Comparison of ENCODE assay signal across 1 cellular context in the genomic region with DNA sequence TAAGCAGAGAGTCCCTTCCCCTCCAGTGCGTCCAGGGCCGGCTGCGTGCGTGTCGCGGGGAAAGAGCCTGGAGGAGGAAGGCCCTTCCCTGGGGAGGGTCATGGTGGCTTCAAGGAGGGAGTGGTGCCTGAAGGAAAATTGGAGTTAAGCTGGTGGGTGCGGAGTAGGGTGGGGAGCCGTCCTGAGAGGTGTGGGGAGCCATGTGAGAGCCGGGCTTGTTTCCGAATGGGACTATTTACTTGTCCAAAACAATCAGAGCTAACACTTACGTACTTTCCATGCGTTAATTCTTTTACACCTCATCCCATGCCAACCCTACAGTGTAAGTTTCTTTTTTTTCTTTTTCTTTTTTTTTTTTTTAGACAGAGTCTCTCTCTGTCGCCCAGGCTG.
TF ChIP-seq lines count a peak whose summit lies in the region.

No MANE protein-coding gene starts in this region.

TF ChIP-seq in WTC11, 78 proteins besides CTCF, POLR2A, EP300 and RAD21 (continued from another document):
- TF ChIP-seq, protein P1, sequence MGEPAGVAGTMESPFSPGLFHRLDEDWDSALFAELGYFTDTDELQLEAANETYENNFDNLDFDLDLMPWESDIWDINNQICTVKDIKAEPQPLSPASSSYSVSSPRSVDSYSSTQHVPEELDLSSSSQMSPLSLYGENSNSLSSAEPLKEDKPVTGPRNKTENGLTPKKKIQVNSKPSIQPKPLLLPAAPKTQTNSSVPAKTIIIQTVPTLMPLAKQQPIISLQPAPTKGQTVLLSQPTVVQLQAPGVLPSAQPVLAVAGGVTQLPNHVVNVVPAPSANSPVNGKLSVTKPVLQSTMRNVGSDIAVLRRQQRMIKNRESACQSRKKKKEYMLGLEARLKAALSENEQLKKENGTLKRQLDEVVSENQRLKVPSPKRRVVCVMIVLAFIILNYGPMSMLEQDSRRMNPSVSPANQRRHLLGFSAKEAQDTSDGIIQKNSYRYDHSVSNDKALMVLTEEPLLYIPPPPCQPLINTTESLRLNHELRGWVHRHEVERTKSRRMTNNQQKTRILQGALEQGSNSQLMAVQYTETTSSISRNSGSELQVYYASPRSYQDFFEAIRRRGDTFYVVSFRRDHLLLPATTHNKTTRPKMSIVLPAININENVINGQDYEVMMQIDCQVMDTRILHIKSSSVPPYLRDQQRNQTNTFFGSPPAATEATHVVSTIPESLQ (CRISPR knock-in tag; IDR thresholded peaks at IDR 0.05) = no peak
- TF ChIP-seq ZNF317 (CRISPR knock-in tag; IDR thresholded peaks at IDR 0.05; ENCODE audit: borderline replicate concordance, low read depth) (no peak), CBFB (CRISPR knock-in tag; IDR thresholded peaks at IDR 0.05; ENCODE audit: low read depth) (no peak), NR3C1 (CRISPR knock-in tag; conservative IDR thresholded peaks at IDR 0.05; ENCODE audit: low read depth) (no peak), ESRRA (CRISPR knock-in tag; IDR thresholded peaks at IDR 0.05; ENCODE audit: borderline replicate concordance) (no peak), NFATC4 (CRISPR knock-in tag; IDR thresholded peaks at IDR 0.05) (no peak)
- TF ChIP-seq, protein P2, sequence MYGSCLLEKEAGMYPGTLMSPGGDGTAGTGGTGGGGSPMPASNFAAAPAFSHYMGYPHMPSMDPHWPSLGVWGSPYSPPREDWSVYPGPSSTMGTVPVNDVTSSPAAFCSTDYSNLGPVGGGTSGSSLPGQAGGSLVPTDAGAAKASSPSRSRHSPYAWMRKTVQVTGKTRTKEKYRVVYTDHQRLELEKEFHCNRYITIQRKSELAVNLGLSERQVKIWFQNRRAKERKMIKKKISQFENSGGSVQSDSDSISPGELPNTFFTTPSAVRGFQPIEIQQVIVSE (CRISPR knock-in tag; IDR thresholded peaks at IDR 0.05; ENCODE audit: borderline replicate concordance) = no peak
- TF ChIP-seq, protein P3, sequence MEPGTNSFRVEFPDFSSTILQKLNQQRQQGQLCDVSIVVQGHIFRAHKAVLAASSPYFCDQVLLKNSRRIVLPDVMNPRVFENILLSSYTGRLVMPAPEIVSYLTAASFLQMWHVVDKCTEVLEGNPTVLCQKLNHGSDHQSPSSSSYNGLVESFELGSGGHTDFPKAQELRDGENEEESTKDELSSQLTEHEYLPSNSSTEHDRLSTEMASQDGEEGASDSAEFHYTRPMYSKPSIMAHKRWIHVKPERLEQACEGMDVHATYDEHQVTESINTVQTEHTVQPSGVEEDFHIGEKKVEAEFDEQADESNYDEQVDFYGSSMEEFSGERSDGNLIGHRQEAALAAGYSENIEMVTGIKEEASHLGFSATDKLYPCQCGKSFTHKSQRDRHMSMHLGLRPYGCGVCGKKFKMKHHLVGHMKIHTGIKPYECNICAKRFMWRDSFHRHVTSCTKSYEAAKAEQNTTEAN (CRISPR knock-in tag; IDR thresholded peaks at IDR 0.05) = no peak
- TF ChIP-seq, protein P4, sequence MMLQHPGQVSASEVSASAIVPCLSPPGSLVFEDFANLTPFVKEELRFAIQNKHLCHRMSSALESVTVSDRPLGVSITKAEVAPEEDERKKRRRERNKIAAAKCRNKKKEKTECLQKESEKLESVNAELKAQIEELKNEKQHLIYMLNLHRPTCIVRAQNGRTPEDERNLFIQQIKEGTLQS (CRISPR knock-in tag; conservative IDR thresholded peaks at IDR 0.05) = no peak
- TF ChIP-seq, protein P5, sequence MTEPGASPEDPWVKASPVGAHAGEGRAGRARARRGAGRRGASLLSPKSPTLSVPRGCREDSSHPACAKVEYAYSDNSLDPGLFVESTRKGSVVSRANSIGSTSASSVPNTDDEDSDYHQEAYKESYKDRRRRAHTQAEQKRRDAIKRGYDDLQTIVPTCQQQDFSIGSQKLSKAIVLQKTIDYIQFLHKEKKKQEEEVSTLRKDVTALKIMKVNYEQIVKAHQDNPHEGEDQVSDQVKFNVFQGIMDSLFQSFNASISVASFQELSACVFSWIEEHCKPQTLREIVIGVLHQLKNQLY (CRISPR knock-in tag; IDR thresholded peaks at IDR 0.05) = no peak
- TF ChIP-seq, protein P6, sequence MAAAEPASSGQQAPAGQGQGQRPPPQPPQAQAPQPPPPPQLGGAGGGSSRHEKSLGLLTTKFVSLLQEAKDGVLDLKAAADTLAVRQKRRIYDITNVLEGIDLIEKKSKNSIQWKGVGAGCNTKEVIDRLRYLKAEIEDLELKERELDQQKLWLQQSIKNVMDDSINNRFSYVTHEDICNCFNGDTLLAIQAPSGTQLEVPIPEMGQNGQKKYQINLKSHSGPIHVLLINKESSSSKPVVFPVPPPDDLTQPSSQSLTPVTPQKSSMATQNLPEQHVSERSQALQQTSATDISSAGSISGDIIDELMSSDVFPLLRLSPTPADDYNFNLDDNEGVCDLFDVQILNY (CRISPR knock-in tag; IDR thresholded peaks at IDR 0.05) = no peak
